11 cellular contexts compared by ENCODE assay signal in the genomic region with DNA sequence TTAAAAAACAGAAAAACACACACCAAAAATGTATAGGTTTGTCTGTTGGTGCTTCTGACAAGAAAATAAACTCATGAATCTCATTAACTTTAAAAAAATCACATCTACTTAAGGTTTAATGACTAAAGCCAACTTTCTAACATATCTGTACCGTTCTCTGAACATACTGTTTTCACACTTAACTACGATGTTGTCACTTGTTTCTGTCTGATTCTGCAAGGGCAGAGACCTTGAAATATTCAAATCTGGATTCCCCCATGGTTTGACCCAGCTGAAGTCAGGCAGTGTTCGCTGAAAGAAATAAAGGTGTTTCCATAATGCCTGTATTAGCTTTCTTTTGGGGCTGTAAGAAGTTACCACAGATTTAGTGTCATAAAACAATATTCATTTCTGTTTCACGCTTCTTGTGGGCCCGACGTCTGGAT. TPM values are rescaled to one million over a fixed set of nuclear protein-coding genes. Genes with fewer than 3 reads are reported as not detected.
DNase-seq lines count a peak whose midpoint lies in the region; ATAC-seq, FAIRE-seq and TF ChIP-seq lines count a peak whose summit lies in the region.
"Had no signal": no experiment of that assay in that cellular context is flagged by ENCODE, and none has a peak within 500 bp of the region (broad histone marks: within the 10 kb centered on the region; RNA-seq: fewer than 3 reads in every experiment).

No MANE protein-coding gene starts in this region.

- H3K27me3 Mint-ChIP-seq in astrocyte (ENCODE audit: low read depth, unreplicated experiment): no peaks in the 10 kb centered on the region
- H3K27me3 Mint-ChIP-seq: central memory CD8-positive, alpha-beta T cell had no signal

- H3K4me1 ChIP-seq in A673 (ENCODE audit: insufficient read depth, low read length, poor library complexity, severe bottlenecking) (peaks cover 26% of the 10 kb centered on the region), astrocyte (ENCODE audit: insufficient read depth, low read length) (peaks cover 26% of the 10 kb centered on the region), ovary (ENCODE audit: insufficient read depth) (peaks cover 3% of the 10 kb centered on the region)

- H3K27ac ChIP-seq in A673 (ENCODE audit: low read depth, low read length, poor library complexity, severe bottlenecking) (peak overlapping the region; percentile 45), astrocyte (ENCODE audit: low read depth, low read length) (peak overlapping the region; percentile 95), ovary (no peak overlapping the region)
- H3K27ac ChIP-seq: thyroid gland had no signal

- H3K27me3 ChIP-seq in A673 (replicated peaks; ENCODE audit: insufficient read depth, low read depth, low read length, poor library complexity) (no peaks in the 10 kb centered on the region), astrocyte (ENCODE audit: insufficient read depth, low read length) (no peaks in the 10 kb centered on the region), ovary (no peaks in the 10 kb centered on the region)
- H3K27me3 ChIP-seq: thyroid gland had no signal

- ATAC-seq in GM18520 (IDR thresholded peaks at IDR 0.05; ENCODE audit: unreplicated experiment) (peak; percentile 30), HG03565 (IDR thresholded peaks at IDR 0.05; ENCODE audit: unreplicated experiment) (peak; percentile 23)

- TF ChIP-seq CTCF in A673 (conservative IDR thresholded peaks at IDR 0.05; ENCODE audit: low read depth, low read length) (no peak), astrocyte (IDR thresholded peaks at IDR 0.05; ENCODE audit: insufficient read depth, low read depth, low read length) (no peak), ovary (IDR thresholded peaks at IDR 0.05) (no peak)

- no peak for DNase-seq in A673 (ENCODE audit: low spot score)
- DNase-seq in astrocyte (ENCODE audit: low read depth): no peak
- no peak for DNase-seq in glomerular visceral epithelial cell (ENCODE audit: extremely low spot score)
- no peak for DNase-seq in ovary
- DNase-seq in HEK293T (ENCODE audit: extremely low spot score): no peak
- DNase-seq in inferior parietal cortex (ENCODE audit: extremely low spot score): no peak
- DNase-seq: activated CD4-positive, CD25-positive, alpha-beta regulatory T cell; thyroid gland had no signal

- peaks cover 17% of the 10 kb centered on the region for H3K79me2 ChIP-seq in astrocyte (ENCODE audit: insufficient read depth, low read length)

- H3K9me3 ChIP-seq in A673 (ENCODE audit: low read depth, low read length, poor library complexity, severe bottlenecking) (no peaks in the 10 kb centered on the region), astrocyte (ENCODE audit: insufficient read depth, low read depth, low read length) (no peaks in the 10 kb centered on the region), ovary (no peaks in the 10 kb centered on the region)
- H3K9me3 ChIP-seq: thyroid gland had no signal

- H3K9ac ChIP-seq in astrocyte (ENCODE audit: low read length): peak overlapping the region; percentile 6

- no peak overlapping the region for H3K27ac Mint-ChIP-seq in astrocyte (ENCODE audit: unreplicated experiment)

- H2AFZ ChIP-seq in astrocyte (ENCODE audit: low read depth, low read length): no peak overlapping the region

- BruUV-seq in A673 (replicated peaks; lab: Mats Ljungman, UMichigan): no TSS peak

- POLR2A ChIA-PET in A673 (lab: Charles Lee; ENCODE audit: low non-redundant PET) (no interaction called here), HEK293T (lab: Yijun Ruan, JAX) (no interaction called here)

- WGBS in ovary, 3 donors: 59 to 67% (median 66%) methylated on average over 6 of the region's 6 CpGs

- no peaks in the 10 kb centered on the region for H3K36me3 Mint-ChIP-seq in astrocyte (ENCODE audit: low read depth, unreplicated experiment)

- no peak overlapping the region for H3K4me3 Mint-ChIP-seq in astrocyte (ENCODE audit: unreplicated experiment)
- H3K4me3 Mint-ChIP-seq: central memory CD8-positive, alpha-beta T cell had no signal

- FAIRE-seq in astrocyte (lab: Jason Lieb, UNC): no peak

- H3K4me3 ChIP-seq in A673 (ENCODE audit: low read depth, low read length, poor library complexity, severe bottlenecking): no peak overlapping the region
- H3K4me3 ChIP-seq in astrocyte (ENCODE audit: insufficient read depth, low read depth, low read length): no peak overlapping the region
- no peak overlapping the region for H3K4me3 ChIP-seq in ovary
- H3K4me3 ChIP-seq: thyroid gland had no signal

- TF ChIP-seq EP300 in ovary (IDR thresholded peaks at IDR 0.05): no peak

- TF ChIP-seq POLR2A in ovary (IDR thresholded peaks at IDR 0.05): no peak

- peak overlapping the region; percentile 51 for H3K4me2 ChIP-seq in astrocyte (ENCODE audit: low read length)

- CTCF ChIA-PET in A673 (lab: Charles Lee): no interaction called here
- CTCF ChIA-PET in HEK293T (lab: Yijun Ruan, JAX): no interaction called here

- no peaks in the 10 kb centered on the region for H3K9me3 Mint-ChIP-seq in astrocyte (ENCODE audit: unreplicated experiment)
- H3K9me3 Mint-ChIP-seq: central memory CD8-positive, alpha-beta T cell had no signal

- intact Hi-C loops in A673 (cut with micrococcal nuclease; ENCODE audit: unreplicated experiment): no loop called here
- intact Hi-C loops in ovary (cut with DNase I): loop anchor here in 1 of 4 donors (5.0 kb wide), 1 partner anchor 127 kb away; no protein-coding TSS in a partner anchor

- no peaks in the 10 kb centered on the region for H3K36me3 ChIP-seq in A673 (ENCODE audit: insufficient read depth, low read length, poor library complexity, severe bottlenecking)
- H3K36me3 ChIP-seq in astrocyte (ENCODE audit: insufficient read depth, low read length): no peaks in the 10 kb centered on the region
- no peaks in the 10 kb centered on the region for H3K36me3 ChIP-seq in ovary
- H3K36me3 ChIP-seq: thyroid gland had no signal

- H4K20me1 ChIP-seq in astrocyte (ENCODE audit: insufficient read depth, low read length): peaks cover 15% of the 10 kb centered on the region

- H3K4me1 Mint-ChIP-seq in astrocyte (ENCODE audit: low read depth, unreplicated experiment): peaks cover 20% of the 10 kb centered on the region

TF ChIP-seq in HEK293T, 16 proteins besides CTCF, POLR2A, EP300 and RAD21:
- TF ChIP-seq TARDBP (IDR thresholded peaks at IDR 0.05) (no peak), ARNT (IDR thresholded peaks at IDR 0.05) (no peak), LEF1 (IDR thresholded peaks at IDR 0.05; ENCODE audit: borderline replicate concordance) (no peak), FOXK2 (IDR thresholded peaks at IDR 0.05) (no peak), FOXA1 (IDR thresholded peaks at IDR 0.05) (no peak), CTBP1 (IDR thresholded peaks at IDR 0.05; ENCODE audit: borderline replicate concordance) (no peak), HDGF (IDR thresholded peaks at IDR 0.05; ENCODE audit: borderline replicate concordance) (no peak), SUZ12 (IDR thresholded peaks at IDR 0.05) (no peak), BHLHE40 (IDR thresholded peaks at IDR 0.05; ENCODE audit: borderline replicate concordance) (no peak), SP1 (IDR thresholded peaks at IDR 0.05) (no peak), L3MBTL2 (conservative IDR thresholded peaks at IDR 0.05) (no peak), NFRKB (IDR thresholded peaks at IDR 0.05) (no peak), ZNF384 (IDR thresholded peaks at IDR 0.05) (no peak), ELF4 (IDR thresholded peaks at IDR 0.05) (no peak), FOXM1 (IDR thresholded peaks at IDR 0.05; ENCODE audit: borderline replicate concordance) (no peak)
- TF ChIP-seq, protein P1, sequence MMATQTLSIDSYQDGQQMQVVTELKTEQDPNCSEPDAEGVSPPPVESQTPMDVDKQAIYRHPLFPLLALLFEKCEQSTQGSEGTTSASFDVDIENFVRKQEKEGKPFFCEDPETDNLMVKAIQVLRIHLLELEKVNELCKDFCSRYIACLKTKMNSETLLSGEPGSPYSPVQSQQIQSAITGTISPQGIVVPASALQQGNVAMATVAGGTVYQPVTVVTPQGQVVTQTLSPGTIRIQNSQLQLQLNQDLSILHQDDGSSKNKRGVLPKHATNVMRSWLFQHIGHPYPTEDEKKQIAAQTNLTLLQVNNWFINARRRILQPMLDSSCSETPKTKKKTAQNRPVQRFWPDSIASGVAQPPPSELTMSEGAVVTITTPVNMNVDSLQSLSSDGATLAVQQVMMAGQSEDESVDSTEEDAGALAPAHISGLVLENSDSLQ (IDR thresholded peaks at IDR 0.05): no peak

RNA-seq across cellular contexts. Expression of a gene that starts 2.7 kb away (rescaled TPM):
- total RNA-seq in A673 (2021) (96.9 and 101 TPM in 2 replicates), astrocyte (61.1 and 62.4 TPM in 2 replicates), ovary (10 to 100 TPM; 52.6 to 85.1 (median 71.2) TPM)
- polyA plus RNA-seq in ovary: 10 to 100 TPM; 31.6 to 49.7 TPM

Comparison
In these comparisons a context has a peak if more than half of its experiments do, and no peak if none do; other contexts are left out.
1. H3K27ac ChIP-seq: peak in A673 (single experiment) and astrocyte (single experiment); none in ovary (0 of 2).